In the genomic region with DNA sequence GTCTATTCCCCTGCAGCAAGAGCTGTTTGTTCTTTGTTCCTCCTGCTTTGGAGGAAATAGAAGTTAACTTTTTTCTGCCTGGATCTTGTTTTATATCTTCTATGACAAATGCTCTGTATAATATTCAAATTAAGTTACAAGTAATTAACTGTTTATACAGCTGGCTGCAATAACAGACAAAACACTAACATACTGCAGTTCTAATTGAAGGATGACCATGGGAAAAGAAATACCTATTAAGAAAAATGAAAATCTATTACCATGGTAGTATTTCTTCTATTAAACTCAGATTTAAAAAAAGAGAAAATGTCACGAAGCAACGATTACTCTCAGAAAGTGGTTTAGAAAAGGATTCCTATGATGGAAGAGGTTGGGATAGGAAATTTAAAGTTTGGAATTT, we compare ENCODE assay signal across 2 cellular contexts.
TF ChIP-seq lines count a peak whose summit lies in the region.

No MANE protein-coding gene starts in this region.

TF ChIP-seq in SK-N-SH treated with all-trans-retinoic acid at 6 μM for 48 hours, 23 proteins besides CTCF, POLR2A, EP300 and RAD21 (continued from another document):
- peak; percentile 72; the same call in 1 of the 2 replicates for TF ChIP-seq TSHZ2 (CRISPR knock-in tag; IDR thresholded peaks at IDR 0.05)
- TF ChIP-seq TCF4 (CRISPR knock-in tag; IDR thresholded peaks at IDR 0.05; ENCODE audit: borderline replicate concordance): peak; percentile 92
- TF ChIP-seq CSRNP3 (CRISPR knock-in tag; IDR thresholded peaks at IDR 0.05): peak; percentile 42; the same call in 1 of the 2 replicates
- TF ChIP-seq ZNF8 (CRISPR knock-in tag; IDR thresholded peaks at IDR 0.05): no peak
- TF ChIP-seq ISL1 (CRISPR knock-in tag; IDR thresholded peaks at IDR 0.05): peak; percentile 27
- no peak for TF ChIP-seq CREB5 (CRISPR knock-in tag; IDR thresholded peaks at IDR 0.05; ENCODE audit: low read depth)
- TF ChIP-seq BACH2 (CRISPR knock-in tag; IDR thresholded peaks at IDR 0.05; ENCODE audit: borderline replicate concordance): no peak
- peak; percentile 99 for TF ChIP-seq ZFP30 (CRISPR knock-in tag; IDR thresholded peaks at IDR 0.05)

TF ChIP-seq in SK-N-SH, 30 proteins besides CTCF, POLR2A, EP300 and RAD21 (continued from another document):
- TF ChIP-seq, protein P1, sequence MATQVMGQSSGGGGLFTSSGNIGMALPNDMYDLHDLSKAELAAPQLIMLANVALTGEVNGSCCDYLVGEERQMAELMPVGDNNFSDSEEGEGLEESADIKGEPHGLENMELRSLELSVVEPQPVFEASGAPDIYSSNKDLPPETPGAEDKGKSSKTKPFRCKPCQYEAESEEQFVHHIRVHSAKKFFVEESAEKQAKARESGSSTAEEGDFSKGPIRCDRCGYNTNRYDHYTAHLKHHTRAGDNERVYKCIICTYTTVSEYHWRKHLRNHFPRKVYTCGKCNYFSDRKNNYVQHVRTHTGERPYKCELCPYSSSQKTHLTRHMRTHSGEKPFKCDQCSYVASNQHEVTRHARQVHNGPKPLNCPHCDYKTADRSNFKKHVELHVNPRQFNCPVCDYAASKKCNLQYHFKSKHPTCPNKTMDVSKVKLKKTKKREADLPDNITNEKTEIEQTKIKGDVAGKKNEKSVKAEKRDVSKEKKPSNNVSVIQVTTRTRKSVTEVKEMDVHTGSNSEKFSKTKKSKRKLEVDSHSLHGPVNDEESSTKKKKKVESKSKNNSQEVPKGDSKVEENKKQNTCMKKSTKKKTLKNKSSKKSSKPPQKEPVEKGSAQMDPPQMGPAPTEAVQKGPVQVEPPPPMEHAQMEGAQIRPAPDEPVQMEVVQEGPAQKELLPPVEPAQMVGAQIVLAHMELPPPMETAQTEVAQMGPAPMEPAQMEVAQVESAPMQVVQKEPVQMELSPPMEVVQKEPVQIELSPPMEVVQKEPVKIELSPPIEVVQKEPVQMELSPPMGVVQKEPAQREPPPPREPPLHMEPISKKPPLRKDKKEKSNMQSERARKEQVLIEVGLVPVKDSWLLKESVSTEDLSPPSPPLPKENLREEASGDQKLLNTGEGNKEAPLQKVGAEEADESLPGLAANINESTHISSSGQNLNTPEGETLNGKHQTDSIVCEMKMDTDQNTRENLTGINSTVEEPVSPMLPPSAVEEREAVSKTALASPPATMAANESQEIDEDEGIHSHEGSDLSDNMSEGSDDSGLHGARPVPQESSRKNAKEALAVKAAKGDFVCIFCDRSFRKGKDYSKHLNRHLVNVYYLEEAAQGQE (IDR thresholded peaks at IDR 0.05; ENCODE audit: low read depth, low read length): no peak
